ENCODE assay signal across 1 cellular context in the genomic region with DNA sequence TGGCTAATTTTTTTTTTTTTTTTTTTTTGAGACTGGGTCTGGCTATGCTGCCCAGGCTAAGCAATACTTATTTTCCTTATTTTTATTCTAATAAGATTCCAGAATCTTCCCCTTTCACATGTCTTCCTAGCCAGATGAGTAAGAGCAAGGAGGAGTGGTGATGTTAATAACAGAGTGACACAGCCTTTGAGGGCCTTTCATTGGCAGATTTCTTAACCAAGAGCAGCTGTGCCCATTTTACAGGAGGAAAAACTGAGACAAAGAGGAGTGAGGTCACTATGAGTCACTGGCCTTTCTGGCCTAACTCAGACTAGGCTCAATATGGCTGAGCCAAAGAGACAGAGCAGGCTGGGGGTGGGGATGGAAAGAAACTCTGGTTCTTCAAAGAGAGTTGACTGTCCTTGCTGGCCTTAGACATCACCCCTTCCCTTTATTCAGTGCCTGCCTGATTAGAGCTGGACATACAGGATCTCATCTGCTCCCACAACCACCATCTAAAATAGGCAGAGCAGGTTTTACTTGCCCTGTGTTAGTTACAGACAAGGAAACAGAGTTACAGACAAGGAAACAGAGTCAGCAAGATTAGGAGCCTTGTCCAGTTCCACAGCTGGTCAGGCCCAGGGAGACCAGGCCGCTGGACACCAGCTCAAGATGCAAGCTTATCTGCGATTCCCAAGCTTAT.
A peak's percentile ranks its signal among the peaks of the same experiment; 100 is the strongest.
TF ChIP-seq lines count a peak whose summit lies in the region.

No MANE protein-coding gene starts in this region.

TF ChIP-seq in HepG2, 621 proteins besides CTCF, POLR2A, EP300 and RAD21 (continued from another document):
- peak; percentile 47; the same call in 1 of the 2 replicates for TF ChIP-seq HDAC2 (CRISPR knock-in tag; IDR thresholded peaks at IDR 0.05)
- TF ChIP-seq, protein P1, sequence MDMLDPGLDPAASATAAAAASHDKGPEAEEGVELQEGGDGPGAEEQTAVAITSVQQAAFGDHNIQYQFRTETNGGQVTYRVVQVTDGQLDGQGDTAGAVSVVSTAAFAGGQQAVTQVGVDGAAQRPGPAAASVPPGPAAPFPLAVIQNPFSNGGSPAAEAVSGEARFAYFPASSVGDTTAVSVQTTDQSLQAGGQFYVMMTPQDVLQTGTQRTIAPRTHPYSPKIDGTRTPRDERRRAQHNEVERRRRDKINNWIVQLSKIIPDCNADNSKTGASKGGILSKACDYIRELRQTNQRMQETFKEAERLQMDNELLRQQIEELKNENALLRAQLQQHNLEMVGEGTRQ (IDR thresholded peaks at IDR 0.05; ENCODE audit: low read depth, low read length): no peak
- TF ChIP-seq, protein P1 (CRISPR knock-in tag; IDR thresholded peaks at IDR 0.05; ENCODE audit: borderline replicate concordance): no peak
- TF ChIP-seq CBFB (CRISPR knock-in tag; IDR thresholded peaks at IDR 0.05): no peak
- peak; percentile 90 for TF ChIP-seq RCOR2 (CRISPR knock-in tag; IDR thresholded peaks at IDR 0.05)
- TF ChIP-seq ZNF720 (CRISPR knock-in tag; IDR thresholded peaks at IDR 0.05): no peak
- TF ChIP-seq ZNF850 (CRISPR knock-in tag; conservative IDR thresholded peaks at IDR 0.05): no peak
- no peak for TF ChIP-seq SKI (IDR thresholded peaks at IDR 0.05; ENCODE audit: partially characterized antibody)
- TF ChIP-seq ZZZ3 (CRISPR knock-in tag; IDR thresholded peaks at IDR 0.05; ENCODE audit: borderline replicate concordance): no peak
- TF ChIP-seq TAF1 (CRISPR knock-in tag; IDR thresholded peaks at IDR 0.05): no peak
- TF ChIP-seq ZNF496 (CRISPR knock-in tag; IDR thresholded peaks at IDR 0.05; ENCODE audit: insufficient replicate concordance): no peak
- TF ChIP-seq ZNF331 (CRISPR knock-in tag; IDR thresholded peaks at IDR 0.05): no peak
- TF ChIP-seq PRPF4 (IDR thresholded peaks at IDR 0.05; ENCODE audit: low read depth, low read length, poor library complexity, severe bottlenecking): no peak
- TF ChIP-seq THYN1 (CRISPR knock-in tag; IDR thresholded peaks at IDR 0.05; ENCODE audit: borderline replicate concordance, low read depth): no peak
- TF ChIP-seq ZNF547 (CRISPR knock-in tag; IDR thresholded peaks at IDR 0.05): no peak
- TF ChIP-seq, protein P2, sequence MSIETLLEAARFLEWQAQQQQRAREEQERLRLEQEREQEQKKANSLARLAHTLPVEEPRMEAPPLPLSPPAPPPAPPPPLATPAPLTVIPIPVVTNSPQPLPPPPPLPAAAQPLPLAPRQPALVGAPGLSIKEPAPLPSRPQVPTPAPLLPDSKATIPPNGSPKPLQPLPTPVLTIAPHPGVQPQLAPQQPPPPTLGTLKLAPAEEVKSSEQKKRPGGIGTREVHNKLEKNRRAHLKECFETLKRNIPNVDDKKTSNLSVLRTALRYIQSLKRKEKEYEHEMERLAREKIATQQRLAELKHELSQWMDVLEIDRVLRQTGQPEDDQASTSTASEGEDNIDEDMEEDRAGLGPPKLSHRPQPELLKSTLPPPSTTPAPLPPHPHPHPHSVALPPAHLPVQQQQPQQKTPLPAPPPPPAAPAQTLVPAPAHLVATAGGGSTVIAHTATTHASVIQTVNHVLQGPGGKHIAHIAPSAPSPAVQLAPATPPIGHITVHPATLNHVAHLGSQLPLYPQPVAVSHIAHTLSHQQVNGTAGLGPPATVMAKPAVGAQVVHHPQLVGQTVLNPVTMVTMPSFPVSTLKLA (IDR thresholded peaks at IDR 0.05): no peak
- TF ChIP-seq CHD4 (IDR thresholded peaks at IDR 0.05; ENCODE audit: borderline replicate concordance, low read length): peak; percentile 99
- no peak for TF ChIP-seq ZNF143 (CRISPR knock-in tag; IDR thresholded peaks at IDR 0.05)
- no peak for TF ChIP-seq SMYD3 (CRISPR knock-in tag; IDR thresholded peaks at IDR 0.05)
- TF ChIP-seq ZNF883 (CRISPR knock-in tag; IDR thresholded peaks at IDR 0.05; ENCODE audit: not compliant biosample characterization): no peak
- no peak for TF ChIP-seq ELF4 (CRISPR knock-in tag; IDR thresholded peaks at IDR 0.05; ENCODE audit: borderline replicate concordance)
- no peak for TF ChIP-seq GLMP (CRISPR knock-in tag; IDR thresholded peaks at IDR 0.05; ENCODE audit: borderline replicate concordance)
- 0 out of 2 replicates have a peak, but pooled peaks have one; percentile 4 for TF ChIP-seq HOXD1 (CRISPR knock-in tag; IDR thresholded peaks at IDR 0.05)
- no peak for TF ChIP-seq ZNF441 (CRISPR knock-in tag; IDR thresholded peaks at IDR 0.05; ENCODE audit: borderline replicate concordance)
- TF ChIP-seq FOXA1 (IDR thresholded peaks at IDR 0.05): no peak
- TF ChIP-seq FOXA1 (CRISPR knock-in tag; IDR thresholded peaks at IDR 0.05): no peak
- no peak for TF ChIP-seq FOXJ3 (CRISPR knock-in tag; IDR thresholded peaks at IDR 0.05; ENCODE audit: borderline replicate concordance)
- no peak for TF ChIP-seq ZNF282 (IDR thresholded peaks at IDR 0.05; ENCODE audit: partially characterized antibody)
- TF ChIP-seq CEBPG (CRISPR knock-in tag; IDR thresholded peaks at IDR 0.05): no peak
- no peak for TF ChIP-seq NAIF1 (CRISPR knock-in tag; IDR thresholded peaks at IDR 0.05; ENCODE audit: borderline replicate concordance)
- TF ChIP-seq MED1 (CRISPR knock-in tag; IDR thresholded peaks at IDR 0.05): 0 out of 2 replicates have a peak, but pooled peaks have one; percentile 11
- no peak for TF ChIP-seq ZNF747 (CRISPR knock-in tag; IDR thresholded peaks at IDR 0.05; ENCODE audit: borderline replicate concordance)
- TF ChIP-seq MAF1 (CRISPR knock-in tag; IDR thresholded peaks at IDR 0.05; ENCODE audit: borderline replicate concordance): no peak
- no peak for TF ChIP-seq ZNF891 (CRISPR knock-in tag; IDR thresholded peaks at IDR 0.05)
- TF ChIP-seq, protein P3, sequence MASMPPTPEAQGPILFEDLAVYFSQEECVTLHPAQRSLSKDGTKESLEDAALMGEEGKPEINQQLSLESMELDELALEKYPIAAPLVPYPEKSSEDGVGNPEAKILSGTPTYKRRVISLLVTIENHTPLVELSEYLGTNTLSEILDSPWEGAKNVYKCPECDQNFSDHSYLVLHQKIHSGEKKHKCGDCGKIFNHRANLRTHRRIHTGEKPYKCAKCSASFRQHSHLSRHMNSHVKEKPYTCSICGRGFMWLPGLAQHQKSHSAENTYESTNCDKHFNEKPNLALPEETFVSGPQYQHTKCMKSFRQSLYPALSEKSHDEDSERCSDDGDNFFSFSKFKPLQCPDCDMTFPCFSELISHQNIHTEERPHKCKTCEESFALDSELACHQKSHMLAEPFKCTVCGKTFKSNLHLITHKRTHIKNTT (CRISPR knock-in tag; IDR thresholded peaks at IDR 0.05): no peak
- TF ChIP-seq RARG (CRISPR knock-in tag; IDR thresholded peaks at IDR 0.05; ENCODE audit: low read depth): no peak
- no peak for TF ChIP-seq ZSCAN29 (CRISPR knock-in tag; conservative IDR thresholded peaks at IDR 0.05)
- 0 out of 2 replicates have a peak, but pooled peaks have one; percentile 33 for TF ChIP-seq ZMYM2 (CRISPR knock-in tag; IDR thresholded peaks at IDR 0.05)
- TF ChIP-seq DDIT3 (CRISPR knock-in tag; IDR thresholded peaks at IDR 0.05): no peak
- TF ChIP-seq ZNF10 (CRISPR knock-in tag; IDR thresholded peaks at IDR 0.05; ENCODE audit: borderline replicate concordance, low read depth): no peak
- no peak for TF ChIP-seq SP5 (CRISPR knock-in tag; IDR thresholded peaks at IDR 0.05; ENCODE audit: borderline replicate concordance, low read depth)
TF ChIP-seq in HepG2: peak in this region for 16.
